21 cellular contexts compared by ENCODE assay signal in genomic region chr9:113894166-113894565, GRCh38. TPM values are rescaled to one million over a fixed set of nuclear protein-coding genes. Genes with fewer than 3 reads are reported as not detected.
DNase-seq lines count a peak whose midpoint lies in the region; ATAC-seq, FAIRE-seq and TF ChIP-seq lines count a peak whose summit lies in the region.
"Had no signal": no experiment of that assay in that cellular context is flagged by ENCODE, and none has a peak within 500 bp of the region (broad histone marks: within the 10 kb centered on the region; RNA-seq: fewer than 3 reads in every experiment).

No MANE protein-coding gene starts in this region.

- no peak overlapping the region for H3K4me3 Mint-ChIP-seq in activated CD8-positive, alpha-beta T cell treated with anti-CD3 and anti-CD28 coated beads, Interleukin-2, amount 10 ng/mL, durations not matched to agents 7 days and 5 days
- H3K4me3 Mint-ChIP-seq in activated CD8-positive, alpha-beta T cell treated with anti-CD3 and anti-CD28 coated beads for 36 hours = no peak overlapping the region
- H3K4me3 Mint-ChIP-seq: B cell; CD4-positive, alpha-beta T cell; CD8-positive, alpha-beta T cell had no signal

- H3K4me3 ChIP-seq in liver (ENCODE audit: low read depth in 1 of 3, low read length in 3 of 3) = no peak overlapping the region
- no peak overlapping the region for H3K4me3 ChIP-seq in HepG2 (replicated peaks in 1 of 3; ENCODE audit: insufficient read depth in 1 of 3, low read depth in 2 of 3, low read length in 3 of 3)
- H3K4me3 ChIP-seq: A549; BLaER1 treated with 17β-estradiol and CSF1 and Interleukin-3, amounts not matched to agents 10 nM and 100 nM had no signal

- FAIRE-seq in HepG2 (lab: Jason Lieb, UNC) = no peak
- FAIRE-seq: A549, GM12891, GM19239 had no signal

- no peak for TF ChIP-seq CTCF in activated CD8-positive, alpha-beta T cell treated with anti-CD3 and anti-CD28 coated beads for 36 hours (IDR thresholded peaks at IDR 0.05)
- TF ChIP-seq CTCF in liver (IDR thresholded peaks at IDR 0.05; ENCODE audit: low read depth, low read length, missing input control) = no peak
- no peak for TF ChIP-seq CTCF in HepG2 (CRISPR knock-in tag; IDR thresholded peaks at IDR 0.05)

- in situ Hi-C loops in HepG2 (cut with HindIII; ENCODE audit: extremely low pct_ligation_motif_present, low pct_unique_long_range_greater_than_20kb) = no loop called here

- BruUV-seq in HepG2 (replicated peaks; lab: Mats Ljungman, UMichigan) = no TSS peak

- CTCF ChIA-PET in activated CD8-positive, alpha-beta T cell treated with anti-CD3 and anti-CD28 coated beads, Interleukin-2, amount 10 ng/mL, durations not matched to agents 7 days and 5 days (lab: Charles Lee) = no interaction called here
- CTCF ChIA-PET in activated CD8-positive, alpha-beta T cell treated with anti-CD3 and anti-CD28 coated beads for 36 hours (lab: Charles Lee) = no interaction called here
- CTCF ChIA-PET in HepG2 (lab: Yijun Ruan, JAX; ENCODE audit: low intra/inter-chr PET ratio, low total read pairs) = no interaction called here

- no peak overlapping the region for H2AFZ ChIP-seq in HepG2 (ENCODE audit: low read length)

- H3K27me3 Mint-ChIP-seq in activated CD8-positive, alpha-beta T cell treated with anti-CD3 and anti-CD28 coated beads, Interleukin-2, amount 10 ng/mL, durations not matched to agents 7 days and 5 days (ENCODE audit: low read depth) = peaks cover 17% of the 10 kb centered on the region
- H3K27me3 Mint-ChIP-seq in activated CD8-positive, alpha-beta T cell treated with anti-CD3 and anti-CD28 coated beads for 36 hours = no peaks in the 10 kb centered on the region
- H3K27me3 Mint-ChIP-seq: B cell; CD4-positive, alpha-beta T cell had no signal

- H3K9me3 Mint-ChIP-seq in activated CD8-positive, alpha-beta T cell treated with anti-CD3 and anti-CD28 coated beads, Interleukin-2, amount 10 ng/mL, durations not matched to agents 7 days and 5 days (ENCODE audit: insufficient read depth) = no peaks in the 10 kb centered on the region
- H3K9me3 Mint-ChIP-seq in activated CD8-positive, alpha-beta T cell treated with anti-CD3 and anti-CD28 coated beads for 36 hours = peaks cover 2% of the 10 kb centered on the region
- H3K9me3 Mint-ChIP-seq: CD4-positive, alpha-beta T cell had no signal

- peak overlapping the region in 1 of 2 donors; percentile 23 for H3K27ac ChIP-seq in liver (ENCODE audit: low read depth in 1 of 2, low read length in 2 of 2)
- no peak overlapping the region for H3K27ac ChIP-seq in HepG2 (ENCODE audit: extremely low read length, insufficient read depth, low read length)
- H3K27ac ChIP-seq: A549; BLaER1 treated with 17β-estradiol and CSF1 and Interleukin-3, amounts not matched to agents 10 nM and 100 nM; C4-2B had no signal

- H3K4me1 Mint-ChIP-seq in activated CD8-positive, alpha-beta T cell treated with anti-CD3 and anti-CD28 coated beads, Interleukin-2, amount 10 ng/mL, durations not matched to agents 7 days and 5 days (ENCODE audit: low read depth) = no peaks in the 10 kb centered on the region
- no peaks in the 10 kb centered on the region for H3K4me1 Mint-ChIP-seq in activated CD8-positive, alpha-beta T cell treated with anti-CD3 and anti-CD28 coated beads for 36 hours (ENCODE audit: low read depth)

- H4K20me1 ChIP-seq in HepG2 (ENCODE audit: insufficient read depth, low read length) = no peaks in the 10 kb centered on the region

- TF ChIP-seq RAD21 in liver (IDR thresholded peaks at IDR 0.05) (no peak), HepG2 (CRISPR knock-in tag; IDR thresholded peaks at IDR 0.05) (no peak)

- H3K36me3 Mint-ChIP-seq in activated CD8-positive, alpha-beta T cell treated with anti-CD3 and anti-CD28 coated beads, Interleukin-2, amount 10 ng/mL, durations not matched to agents 7 days and 5 days (ENCODE audit: low read depth) = no peaks in the 10 kb centered on the region
- no peaks in the 10 kb centered on the region for H3K36me3 Mint-ChIP-seq in activated CD8-positive, alpha-beta T cell treated with anti-CD3 and anti-CD28 coated beads for 36 hours (ENCODE audit: low read depth)
- H3K36me3 Mint-ChIP-seq: CD8-positive, alpha-beta T cell had no signal

- POLR2A ChIA-PET in activated CD8-positive, alpha-beta T cell treated with anti-CD3 and anti-CD28 coated beads, Interleukin-2, amount 10 ng/mL, durations not matched to agents 7 days and 5 days (lab: Charles Lee) = no interaction called here
- POLR2A ChIA-PET in activated CD8-positive, alpha-beta T cell treated with anti-CD3 and anti-CD28 coated beads for 36 hours (lab: Charles Lee) = no interaction called here
- POLR2A ChIA-PET in HepG2 (lab: Yijun Ruan, JAX) = no interaction called here

- H3K4me2 ChIP-seq in HepG2 (ENCODE audit: low read depth, low read length) = no peak overlapping the region
- H3K4me2 ChIP-seq: A549; BLaER1 treated with 17β-estradiol and CSF1 and Interleukin-3, amounts not matched to agents 10 nM and 100 nM had no signal

- H3K9me3 ChIP-seq in liver (ENCODE audit: control insufficient read depth in 4 of 4, low read length in 3 of 4) (no peaks in the 10 kb centered on the region), HepG2 (ENCODE audit: low read length) (no peaks in the 10 kb centered on the region)

- H3K27me3 ChIP-seq in liver (ENCODE audit: control insufficient read depth in 4 of 4, insufficient read depth in 4 of 4, low read length in 3 of 4) = no peaks in the 10 kb centered on the region
- peaks cover 0 to under 1% of the 10 kb centered on the region in 2 experiments; a peak in 2 of 5 replicates for H3K27me3 ChIP-seq in HepG2 (ENCODE audit: control insufficient read depth in 1 of 2, insufficient read depth in 2 of 2, low read length in 2 of 2)
- H3K27me3 ChIP-seq: BLaER1 treated with 17β-estradiol and CSF1 and Interleukin-3, amounts not matched to agents 10 nM and 100 nM had no signal

- peak; percentile 1 for DNase-seq in activated CD8-positive, alpha-beta T cell treated with anti-CD3 and anti-CD28 coated beads, Interleukin-2, amount 10 ng/mL, durations not matched to agents 7 days and 5 days
- no peak for DNase-seq in activated CD8-positive, alpha-beta T cell treated with anti-CD3 and anti-CD28 coated beads for 36 hours
- DNase-seq in HepG2 (ENCODE audit: low spot score) (no peak), left lobe of liver (ENCODE audit: low spot score) (peak; percentile 45), mucosa of gallbladder (ENCODE audit: low spot score) (peak; percentile 15), iPS-NIHi11 (ENCODE audit: low spot score) (no peak)
- no peak for DNase-seq in central memory CD4-positive, alpha-beta T cell
- DNase-seq: AML-193; Caco-2; Calu3; CD4-positive, alpha-beta T cell; CD8-positive, alpha-beta T cell; DMS79 treated with DMSO at 0.1 percent for 48 hours; GF-D8 had no signal

- intact Hi-C loops in activated CD8-positive, alpha-beta T cell treated with anti-CD3 and anti-CD28 coated beads for 36 hours (cut with micrococcal nuclease) = no loop called here
- intact Hi-C loops in HepG2 (cut with micrococcal nuclease; ENCODE audit: unreplicated experiment) = no loop called here

- TF ChIP-seq EP300 in HepG2 (IDR thresholded peaks at IDR 0.05; ENCODE audit: low read depth in 2 of 2, low read length in 2 of 2) (no peak), HepG2 (CRISPR knock-in tag; IDR thresholded peaks at IDR 0.05; ENCODE audit: borderline replicate concordance) (no peak)

- H3K4me1 ChIP-seq in liver (ENCODE audit: control insufficient read depth in 4 of 4, insufficient read depth in 4 of 4, low read length in 3 of 4) (peaks cover 8 to 28% (median 21%) of the 10 kb centered on the region in 4 donors), HepG2 (ENCODE audit: insufficient read depth, low read length) (no peaks in the 10 kb centered on the region)
- H3K4me1 ChIP-seq: Caco-2 had no signal

- WGBS in liver = 40% methylated on average over 1 of the region's 1 CpG
- WGBS in HepG2 (ENCODE audit: low lambda C conversion rate) = 78% methylated on average over 1 of the region's 1 CpG

- no peak for TF ChIP-seq POLR2A in HepG2 (IDR thresholded peaks at IDR 0.05; ENCODE audit: insufficient read depth in 1 of 2, low read depth in 2 of 2, low read length in 2 of 2)

- H3K36me3 ChIP-seq in liver (ENCODE audit: control insufficient read depth in 4 of 4, insufficient read depth in 3 of 4, low read depth in 1 of 4, low read length in 3 of 4) (peaks cover 0 to 1% (median 0%) of the 10 kb centered on the region in 4 donors), HepG2 (replicated peaks in 1 of 2; ENCODE audit: control insufficient read depth in 1 of 2, insufficient read depth in 2 of 2, low read length in 2 of 2) (no peaks in the 10 kb centered on the region)

- H3K9ac ChIP-seq in liver (ENCODE audit: low read depth in 1 of 2, low read length in 2 of 2) = peak overlapping the region in 1 of 2 donors; percentile 17
- no peak overlapping the region for H3K9ac ChIP-seq in HepG2 (ENCODE audit: insufficient read depth, low read depth, low read length)
- H3K9ac ChIP-seq: BLaER1 treated with 17β-estradiol and CSF1 and Interleukin-3, amounts not matched to agents 10 nM and 100 nM had no signal

- no peak for ATAC-seq in activated CD8-positive, alpha-beta T cell treated with anti-CD3 and anti-CD28 coated beads, Interleukin-2, amount 10 ng/mL, durations not matched to agents 7 days and 5 days
- ATAC-seq in activated CD8-positive, alpha-beta T cell treated with anti-CD3 and anti-CD28 coated beads for 36 hours = no peak
- no peak for ATAC-seq in HepG2
- peak; percentile 87 for ATAC-seq in left lobe of liver
- ATAC-seq: A549; CD8-positive, alpha-beta T cell had no signal

- H3K79me2 ChIP-seq in HepG2 (ENCODE audit: insufficient read depth, low read length) = no peaks in the 10 kb centered on the region

- H3K27ac Mint-ChIP-seq in activated CD8-positive, alpha-beta T cell treated with anti-CD3 and anti-CD28 coated beads, Interleukin-2, amount 10 ng/mL, durations not matched to agents 7 days and 5 days = no peak overlapping the region
- H3K27ac Mint-ChIP-seq in activated CD8-positive, alpha-beta T cell treated with anti-CD3 and anti-CD28 coated beads for 36 hours = no peak overlapping the region
- H3K27ac Mint-ChIP-seq: B cell; CD4-positive, alpha-beta T cell; CD8-positive, alpha-beta T cell had no signal

RNA-seq across cellular contexts. Expression of gene ZNF618, which starts 18.1 kb away (rescaled TPM):
- under 1 TPM; 0.34 to 0.42 TPM for total RNA-seq in activated CD8-positive, alpha-beta T cell treated with anti-CD3 and anti-CD28 coated beads, Interleukin-2, amount 10 ng/mL, durations not matched to agents 7 days and 5 days
- under 1 TPM; 0.22 to 0.27 TPM for total RNA-seq in activated CD8-positive, alpha-beta T cell treated with anti-CD3 and anti-CD28 coated beads for 36 hours
- total RNA-seq in liver (1 to 10 TPM; 3.7 to 6.5 TPM), HepG2 (2016; rRNA removed; fragmentation: Illumina TruSeq; extraction: Trizol) (0.06 and 0.07 TPM in 2 replicates), left lobe of liver (5.7 TPM), mucosa of gallbladder (26.6 TPM)
- polyA plus RNA-seq in liver (1 to 10 TPM; 2.2 to 3.7 TPM), HepG2 (2011; rRNA removed) (0.05 and 0.07 TPM in 2 replicates)
- not detected in 2 replicates for total RNA-seq in HepG2 (2016; cell fraction: cytosol; rRNA removed; fragmentation: Illumina TruSeq; extraction: Trizol; ENCODE audit: low read depth)
- total RNA-seq in HepG2 (2016; cell fraction: insoluble cytoplasmic fraction; rRNA removed; fragmentation: Illumina TruSeq; extraction: Trizol) = 0.03 and 0.09 TPM in 2 replicates
- 0.03 and 0.19 TPM in 2 replicates for total RNA-seq in HepG2 (2016; cell fraction: membrane; rRNA removed; fragmentation: Illumina TruSeq; extraction: Trizol)
- total RNA-seq in HepG2 (2016; cell fraction: nucleus; rRNA removed; fragmentation: Illumina TruSeq; extraction: Trizol) = 0.16 and 0.25 TPM in 2 replicates
- polyA plus RNA-seq in HepG2 (2011; cell fraction: cytosol; rRNA removed) = 0.08 and 0.17 TPM in 2 replicates
- polyA plus RNA-seq in HepG2 (2011; cell fraction: nucleus; rRNA removed) = 0.24 and 0.35 TPM in 2 replicates
- polyA plus RNA-seq in HepG2 (2012) = 0.03 and 0.04 TPM in 2 replicates
- polyA plus RNA-seq in HepG2 (2016; cell fraction: cytosol; fragmentation: Illumina TruSeq; extraction: Trizol; ENCODE audit: low read depth) = 0.02 and 0.08 TPM in 2 replicates
- 0.08 and 0.09 TPM in 2 replicates for polyA plus RNA-seq in HepG2 (2016; cell fraction: insoluble cytoplasmic fraction; fragmentation: Illumina TruSeq; extraction: Trizol; ENCODE audit: low read depth)
- 0.08 and 0.14 TPM in 2 replicates for polyA plus RNA-seq in HepG2 (2016; cell fraction: membrane; fragmentation: Illumina TruSeq; extraction: Trizol; ENCODE audit: low read depth)
- polyA plus RNA-seq in HepG2 (2016; cell fraction: nucleus; fragmentation: Illumina TruSeq; extraction: Trizol; ENCODE audit: insufficient read depth, low read depth) = 0.11 and 0.51 TPM in 2 replicates
- 0.32 and 0.61 TPM in 2 replicates for polyA minus RNA-seq in HepG2 (2011; rRNA and poly(A)+ RNA removed; ENCODE audit: low replicate concordance)
- 0.10 TPM in 1 of 2 replicates, not detected in the other for polyA minus RNA-seq in HepG2 (2011; cell fraction: cytosol; rRNA and poly(A)+ RNA removed)
- 0.13 and 0.25 TPM in 2 replicates for polyA minus RNA-seq in HepG2 (2011; cell fraction: nucleus; rRNA and poly(A)+ RNA removed)

Comparison
In these comparisons a context has a peak if more than half of its experiments do, and no peak if none do; other contexts are left out.
1. DNase-seq: peak in activated CD8-positive, alpha-beta T cell treated with anti-CD3 and anti-CD28 coated beads, Interleukin-2, amount 10 ng/mL, durations not matched to agents 7 days and 5 days (single experiment), left lobe of liver (single experiment) and mucosa of gallbladder (single experiment); none in activated CD8-positive, alpha-beta T cell treated with anti-CD3 and anti-CD28 coated beads for 36 hours (single experiment), HepG2 (single experiment), central memory CD4-positive, alpha-beta T cell (single experiment) and iPS-NIHi11 (single experiment).